Comparison of ENCODE assay signal across 14 cellular contexts in genomic region chr6:138182939-138183791, GRCh38. TPM values are rescaled to one million over a fixed set of nuclear protein-coding genes. Genes with fewer than 3 reads are reported as not detected.
A peak's percentile ranks its signal among the peaks of the same experiment; 100 is the strongest.
DNase-seq lines count a peak whose midpoint lies in the region; ATAC-seq and TF ChIP-seq lines count a peak whose summit lies in the region.
"Had no signal": no experiment of that assay in that cellular context is flagged by ENCODE, and none has a peak within 500 bp of the region (broad histone marks: within the 10 kb centered on the region; RNA-seq: fewer than 3 reads in every experiment).

No MANE protein-coding gene starts in this region.

- H3K36me3 Mint-ChIP-seq in mesothelial cell of epicardium, result peaks cover 5% of the 10 kb centered on the region

- peaks cover 6% of the 10 kb centered on the region for H3K27me3 Mint-ChIP-seq in mesothelial cell of epicardium (ENCODE audit: low read depth)

- H3K27ac Mint-ChIP-seq in mesothelial cell of epicardium, result peak overlapping the region; percentile 13

- DNase-seq in DMS 273 (lab: John Stamatoyannopoulos, UW; ENCODE audit: unreplicated experiment), result peak; percentile 72
- DNase-seq in NCI-H1694 treated with DMSO at 0.1 percent for 48 hours (lab: John Stamatoyannopoulos, UW), result peak; percentile 34
- DNase-seq in cerebellar cortex (ENCODE audit: low spot score), result peak; percentile 70
- DNase-seq in mesothelial cell of epicardium (ENCODE audit: low spot score in 2 of 2, unreplicated experiment in 2 of 2), result no peak
- no peak for DNase-seq in EL
- DNase-seq: activated T-cell treated with anti-CD3 and anti-CD28 coated beads for 4 hours, GDM1, NCI-H1048 had no signal

- ATAC-seq in GM21390 (IDR thresholded peaks at IDR 0.05; ENCODE audit: unreplicated experiment), result no peak
- ATAC-seq in GM18502 (IDR thresholded peaks at IDR 0.05; ENCODE audit: poor library complexity, unreplicated experiment), result no peak
- no peak for ATAC-seq in HG02981 (IDR thresholded peaks at IDR 0.05; ENCODE audit: unreplicated experiment)

- peaks cover 20% of the 10 kb centered on the region for H3K4me1 Mint-ChIP-seq in mesothelial cell of epicardium

- no peak for TF ChIP-seq CTCF in mesothelial cell of epicardium (IDR thresholded peaks at IDR 0.05; ENCODE audit: unreplicated experiment)

- H3K9me3 Mint-ChIP-seq in mesothelial cell of epicardium, result peaks cover 5% of the 10 kb centered on the region

- no peak overlapping the region for H3K4me3 Mint-ChIP-seq in mesothelial cell of epicardium

RNA-seq across cellular contexts. Expression of gene ARFGEF3, which starts 21.4 kb away (rescaled TPM):
- 6.1 to 6.3 TPM (median 6.1 TPM) in 3 replicates for total RNA-seq in mesothelial cell of epicardium

RNA-seq across cellular contexts. Expression of gene PBOV1, which starts 35.1 kb away (rescaled TPM):
- not detected in 3 replicates for total RNA-seq in mesothelial cell of epicardium
- total RNA-seq: epithelial cell of proximal tubule, skeletal muscle tissue, vagina had no signal

Comparison
In these comparisons a context has a peak if more than half of its experiments do, and no peak if none do; other contexts are left out.
1. DNase-seq: peak in DMS 273 (single experiment), NCI-H1694 treated with DMSO at 0.1 percent for 48 hours (single experiment) and cerebellar cortex (single experiment); none in mesothelial cell of epicardium (0 of 2) and EL (single experiment).